19 cellular contexts compared by ENCODE assay signal in genomic region chr21:31901342-31901741, GRCh38.
"Had no signal": no experiment of that assay in that cellular context is flagged by ENCODE, and none has a peak within 500 bp of the region (broad histone marks: within the 10 kb centered on the region; RNA-seq: fewer than 3 reads in every experiment).

No MANE protein-coding gene starts in this region.

- H3K36me3 Mint-ChIP-seq: activated CD8-positive, alpha-beta memory T cell treated with anti-CD3 and anti-CD28 coated beads, Interleukin-2, amount 10 ng/mL, durations not matched to agents 7 days and 5 days; activated naive CD4-positive, alpha-beta T cell treated with anti-CD3 and anti-CD28 coated beads, Interleukin-2, amount 10 ng/mL, durations not matched to agents 7 days and 5 days; natural killer cell treated with Interleukin-12 subunit alpha and Interleukin-12 subunit beta and Interleukin-15 and Interleukin-18, amount 100 ng/mL, for 72 hours had no signal

- H3K4me1 ChIP-seq: esophagus muscularis mucosa had no signal

- H3K4me3 Mint-ChIP-seq: activated CD4-positive, alpha-beta T cell treated with anti-CD3 and anti-CD28 coated beads, Interleukin-2, amount 10 ng/mL, durations not matched to agents 24 days and 14 days; activated CD8-positive, alpha-beta memory T cell treated with anti-CD3 and anti-CD28 coated beads, Interleukin-2, amount 10 ng/mL, durations not matched to agents 7 days and 5 days; activated CD8-positive, alpha-beta T cell treated with anti-CD3 and anti-CD28 coated beads for 36 hours; activated naive CD4-positive, alpha-beta T cell treated with anti-CD3 and anti-CD28 coated beads, Interleukin-2, amount 10 ng/mL, durations not matched to agents 7 days and 5 days; natural killer cell treated with Interleukin-12 subunit alpha and Interleukin-12 subunit beta and Interleukin-15 and Interleukin-18, amount 100 ng/mL, for 72 hours; T-helper 17 cell had no signal

- H3K27ac Mint-ChIP-seq: activated CD4-positive, alpha-beta T cell treated with anti-CD3 and anti-CD28 coated beads, Interleukin-2, amount 10 ng/mL, durations not matched to agents 24 days and 14 days; activated CD8-positive, alpha-beta memory T cell treated with anti-CD3 and anti-CD28 coated beads, Interleukin-2, amount 10 ng/mL, durations not matched to agents 7 days and 5 days; activated CD8-positive, alpha-beta T cell treated with anti-CD3 and anti-CD28 coated beads for 36 hours; activated naive CD4-positive, alpha-beta T cell treated with anti-CD3 and anti-CD28 coated beads, Interleukin-2, amount 10 ng/mL, durations not matched to agents 7 days and 5 days; natural killer cell treated with Interleukin-12 subunit alpha and Interleukin-12 subunit beta and Interleukin-15 and Interleukin-18, amount 100 ng/mL, for 72 hours; T-helper 17 cell had no signal

- H3K27me3 ChIP-seq: SJSA1 had no signal

- H3K9me3 ChIP-seq: esophagus muscularis mucosa, SJSA1 had no signal

- H3K27ac ChIP-seq: esophagus muscularis mucosa, SJSA1 had no signal

- H3K9me3 Mint-ChIP-seq: activated CD4-positive, alpha-beta T cell treated with anti-CD3 and anti-CD28 coated beads, Interleukin-2, amount 10 ng/mL, durations not matched to agents 24 days and 14 days; activated CD8-positive, alpha-beta T cell treated with anti-CD3 and anti-CD28 coated beads for 36 hours; natural killer cell treated with Interleukin-12 subunit alpha and Interleukin-12 subunit beta and Interleukin-15 and Interleukin-18, amount 100 ng/mL, for 72 hours had no signal

- H3K27me3 Mint-ChIP-seq: activated CD4-positive, alpha-beta T cell treated with anti-CD3 and anti-CD28 coated beads, Interleukin-2, amount 10 ng/mL, durations not matched to agents 24 days and 14 days; activated CD8-positive, alpha-beta T cell treated with anti-CD3 and anti-CD28 coated beads for 36 hours; activated naive CD4-positive, alpha-beta T cell treated with anti-CD3 and anti-CD28 coated beads, Interleukin-2, amount 10 ng/mL, durations not matched to agents 7 days and 5 days had no signal

- FAIRE-seq: frontal cortex had no signal

- H3K4me1 Mint-ChIP-seq: activated CD4-positive, alpha-beta T cell treated with anti-CD3 and anti-CD28 coated beads, Interleukin-2, amount 10 ng/mL, durations not matched to agents 24 days and 14 days; activated CD8-positive, alpha-beta memory T cell treated with anti-CD3 and anti-CD28 coated beads, Interleukin-2, amount 10 ng/mL, durations not matched to agents 7 days and 5 days had no signal

- H3K36me3 ChIP-seq: esophagus muscularis mucosa had no signal

- H3K4me3 ChIP-seq: esophagus muscularis mucosa, lung, SJSA1 had no signal

- DNase-seq: activated CD4-positive, alpha-beta T cell treated with anti-CD3 and anti-CD28 coated beads, Interleukin-2, amount 10 ng/mL, durations not matched to agents 24 days and 14 days; activated CD8-positive, alpha-beta memory T cell treated with anti-CD3 and anti-CD28 coated beads, Interleukin-2, amount 10 ng/mL, durations not matched to agents 7 days and 5 days; activated CD8-positive, alpha-beta T cell treated with anti-CD3 and anti-CD28 coated beads for 36 hours; activated effector memory CD4-positive, alpha-beta T cell treated with anti-CD3 and anti-CD28 coated beads, Interleukin-2, amount 50 U/mL, for 16 hours; activated naive CD4-positive, alpha-beta T cell treated with anti-CD3 and anti-CD28 coated beads, Interleukin-2, amount 10 ng/mL, durations not matched to agents 7 days and 5 days; activated T-cell treated with anti-CD3 and anti-CD28 coated beads for 4 hours; amygdala; hypothalamus; nucleus accumbens; stimulated activated CD4-positive, alpha-beta T cell treated with anti-CD3 and anti-CD28 coated beads, Interleukin-2, amount 100 ng/mL, for 48 hours; stimulated activated naive CD4-positive, alpha-beta T cell; T-helper 17 cell had no signal

- ATAC-seq: activated CD4-positive, CD25-positive, alpha-beta regulatory T cell treated with anti-CD3 and anti-CD28 coated beads, Interleukin-2, amount 50 U/mL, for 24 hours; activated CD8-positive, alpha-beta memory T cell treated with anti-CD3 and anti-CD28 coated beads, Interleukin-2, amount 10 ng/mL, durations not matched to agents 7 days and 5 days; activated CD8-positive, alpha-beta T cell treated with anti-CD3 and anti-CD28 coated beads for 36 hours; natural killer cell treated with Interleukin-12 subunit alpha and Interleukin-12 subunit beta and Interleukin-15 and Interleukin-18, amount 100 ng/mL, for 72 hours; sciatic nerve; T-helper 17 cell had no signal
